In genomic region chr7:30047124-30047523, GRCh38 we compare ENCODE assay signal across 30 cellular contexts.
"Had no signal": no experiment of that assay in that cellular context is flagged by ENCODE, and none has a peak within 500 bp of the region (broad histone marks: within the 10 kb centered on the region; RNA-seq: fewer than 3 reads in every experiment).

No MANE protein-coding gene starts in this region.

- H3K4me1 Mint-ChIP-seq: activated B cell treated with CpG ODN at 0.5 μM for 24 hours; activated T-helper 17 cell treated with anti-CD3 and anti-CD28 coated beads, Interleukin-2, amount 50 U/mL, for 72 hours had no signal

- H3K27ac Mint-ChIP-seq: activated B cell treated with CpG ODN at 0.5 μM for 24 hours; activated CD8-positive, alpha-beta T cell treated with anti-CD3 and anti-CD28 coated beads for 36 hours; activated naive CD8-positive, alpha-beta T cell; activated T-helper 17 cell treated with anti-CD3 and anti-CD28 coated beads, Interleukin-2, amount 50 U/mL, for 72 hours; effector memory CD8-positive, alpha-beta T cell; T-helper 17 cell; T-helper 2 cell treated with Interferon-gamma antibody and Interleukin-4, amounts not matched to agents 5 μg/mL and 100 μg/mL, for 36 hours had no signal

- H3K4me3 Mint-ChIP-seq: activated B cell treated with CpG ODN at 0.5 μM for 24 hours; activated CD8-positive, alpha-beta T cell treated with anti-CD3 and anti-CD28 coated beads for 36 hours; activated naive CD8-positive, alpha-beta T cell; activated T-cell treated with anti-CD3 and anti-CD28 coated beads, Interleukin-2, amount 50 U/mL, for 4 hours; activated T-helper 17 cell treated with anti-CD3 and anti-CD28 coated beads, Interleukin-2, amount 50 U/mL, for 72 hours; effector memory CD8-positive, alpha-beta T cell; T-helper 17 cell; T-helper 2 cell treated with Interferon-gamma antibody and Interleukin-4, amounts not matched to agents 5 μg/mL and 100 μg/mL, for 36 hours had no signal

- DNase-seq: activated B cell treated with CpG ODN at 0.5 μM for 24 hours; activated CD4-positive, alpha-beta T cell treated with anti-CD3 and anti-CD28 coated beads for 48 hours; activated CD4-positive, alpha-beta T cell treated with anti-CD3 and anti-CD28 coated beads, Interleukin-2, amount 50 U/mL, for 1 hour; activated CD4-positive, alpha-beta T cell treated with anti-CD3 and anti-CD28 coated beads, Interleukin-2, amount 50 U/mL, for 48 hours; activated CD8-positive, alpha-beta memory T cell treated with anti-CD3 and anti-CD28 coated beads for 24 hours; activated CD8-positive, alpha-beta T cell treated with anti-CD3 and anti-CD28 coated beads for 36 hours; activated effector memory CD4-positive, alpha-beta T cell treated with Interleukin-2 at 50 U/mL for 16 hours; activated gamma-delta T cell treated with Interleukin-2 at 50 U/mL for 16 hours; activated naive CD4-positive, alpha-beta T cell treated with anti-CD3 and anti-CD28 coated beads, Interleukin-2, amount 50 U/mL, for 16 hours; activated naive CD4-positive, alpha-beta T cell treated with Interleukin-2 at 50 U/mL for 16 hours; activated T-cell treated with anti-CD3 and anti-CD28 coated beads, Interleukin-2, amount 50 U/mL, for 4 hours; amniotic stem cell; anterior cingulate cortex; caudate nucleus; cortex of kidney; dermis blood vessel endothelial cell; effector CD4-positive, alpha-beta T cell; effector memory CD8-positive, alpha-beta T cell; erythroblast; foreskin keratinocyte; gastrocnemius medialis; glutamatergic neuron; heart left ventricle; T-helper 17 cell; T1000; WERI-Rb-1 had no signal

- H3K27me3 Mint-ChIP-seq: activated B cell treated with CpG ODN at 0.5 μM for 24 hours; activated CD8-positive, alpha-beta T cell treated with anti-CD3 and anti-CD28 coated beads for 36 hours; activated naive CD8-positive, alpha-beta T cell; activated T-helper 17 cell treated with anti-CD3 and anti-CD28 coated beads, Interleukin-2, amount 50 U/mL, for 72 hours; effector memory CD8-positive, alpha-beta T cell; T-helper 17 cell had no signal

- ATAC-seq: activated CD4-positive, CD25-positive, alpha-beta regulatory T cell treated with anti-CD3 and anti-CD28 coated beads, Interleukin-2, amount 50 U/mL, for 24 hours; activated CD8-positive, alpha-beta T cell treated with anti-CD3 and anti-CD28 coated beads for 36 hours; activated T-cell treated with anti-CD3 and anti-CD28 coated beads, Interleukin-2, amount 50 U/mL, for 4 hours; activated T-helper 17 cell treated with anti-CD3 and anti-CD28 coated beads, Interleukin-2, amount 50 U/mL, for 72 hours; effector memory CD8-positive, alpha-beta T cell; foreskin keratinocyte; gastrocnemius medialis; T-helper 17 cell had no signal

- H3K9me3 Mint-ChIP-seq: activated B cell treated with CpG ODN at 0.5 μM for 24 hours; activated CD8-positive, alpha-beta T cell treated with anti-CD3 and anti-CD28 coated beads for 36 hours; activated T-cell treated with anti-CD3 and anti-CD28 coated beads, Interleukin-2, amount 50 U/mL, for 4 hours; activated T-helper 17 cell treated with anti-CD3 and anti-CD28 coated beads, Interleukin-2, amount 50 U/mL, for 72 hours; effector memory CD8-positive, alpha-beta T cell; T-helper 2 cell treated with Interferon-gamma antibody and Interleukin-4, amounts not matched to agents 5 μg/mL and 100 μg/mL, for 36 hours had no signal
